ENCODE assay signal across 8 cellular contexts in genomic region chr4:15654556-15655222, GRCh38. TPM values are rescaled to one million over a fixed set of nuclear protein-coding genes. Genes with fewer than 3 reads are reported as not detected.
DNase-seq lines count a peak whose midpoint lies in the region; ATAC-seq, FAIRE-seq and TF ChIP-seq lines count a peak whose summit lies in the region.

No MANE protein-coding gene starts in this region.

- FAIRE-seq in H54 (lab: Jason Lieb, UNC), result no peak

- TF ChIP-seq CTCF in GM12865 (IDR thresholded peaks at IDR 0.05; ENCODE audit: insufficient read depth, low read depth, low read length, missing control alignments) (no peak), endothelial cell (IDR thresholded peaks at IDR 0.05; ENCODE audit: unreplicated experiment) (no peak)

- H3K27ac Mint-ChIP-seq in endothelial cell (ENCODE audit: unreplicated experiment), result peak overlapping the region; percentile 89
- H3K27ac Mint-ChIP-seq in stimulated activated effector memory CD8-positive, alpha-beta T cell treated with anti-CD3 and anti-CD28 coated beads, Interleukin-12 subunit alpha, Interleukin-12 subunit beta, amount 100 ng/mL, for 72 hours, result peak overlapping the region; percentile 95

- no peaks in the 10 kb centered on the region for H3K36me3 Mint-ChIP-seq in endothelial cell (ENCODE audit: low read depth, unreplicated experiment)
- H3K36me3 Mint-ChIP-seq in stimulated activated effector memory CD8-positive, alpha-beta T cell treated with anti-CD3 and anti-CD28 coated beads, Interleukin-12 subunit alpha, Interleukin-12 subunit beta, amount 100 ng/mL, for 72 hours, result peaks cover 22% of the 10 kb centered on the region

- no peak for DNase-seq in GM12865 (ENCODE audit: low read depth)
- DNase-seq in H54 (ENCODE audit: insufficient read length, low spot score), result peak; percentile 3
- DNase-seq in LHCN-M2 (ENCODE audit: low read depth), result peak; percentile 43
- peak; percentile 27 for DNase-seq in activated CD4-positive, alpha-beta T cell treated with anti-CD3 and anti-CD28 coated beads, Interleukin-2, amount 50 U/mL, for 1 hour
- peak; percentile 49 for DNase-seq in endothelial cell (ENCODE audit: low spot score)
- DNase-seq in mucosa of gallbladder (ENCODE audit: low spot score), result peak; percentile 41
- DNase-seq in stimulated activated effector memory CD8-positive, alpha-beta T cell treated with anti-CD3 and anti-CD28 coated beads, Interleukin-12 subunit alpha, Interleukin-12 subunit beta, amount 100 ng/mL, for 72 hours (ENCODE audit: low spot score in 2 of 2), result peak in 1 of 2 donors; percentile 75
- no peak for DNase-seq in DMS53 (lab: John Stamatoyannopoulos, UW)

- peak overlapping the region; percentile 99 for H3K4me3 Mint-ChIP-seq in endothelial cell (ENCODE audit: unreplicated experiment)
- peak overlapping the region; percentile 96 for H3K4me3 Mint-ChIP-seq in stimulated activated effector memory CD8-positive, alpha-beta T cell treated with anti-CD3 and anti-CD28 coated beads, Interleukin-12 subunit alpha, Interleukin-12 subunit beta, amount 100 ng/mL, for 72 hours

- peak overlapping the region; percentile 97 for H3K4me3 ChIP-seq in GM12865 (ENCODE audit: low read depth, low read length)

- H3K27me3 Mint-ChIP-seq in endothelial cell (ENCODE audit: unreplicated experiment), result peaks cover 13% of the 10 kb centered on the region

- H3K4me1 Mint-ChIP-seq in endothelial cell (ENCODE audit: unreplicated experiment), result peaks cover 33% of the 10 kb centered on the region
- peaks cover 48% of the 10 kb centered on the region for H3K4me1 Mint-ChIP-seq in stimulated activated effector memory CD8-positive, alpha-beta T cell treated with anti-CD3 and anti-CD28 coated beads, Interleukin-12 subunit alpha, Interleukin-12 subunit beta, amount 100 ng/mL, for 72 hours

- ATAC-seq in stimulated activated effector memory CD8-positive, alpha-beta T cell treated with anti-CD3 and anti-CD28 coated beads, Interleukin-12 subunit alpha, Interleukin-12 subunit beta, amount 100 ng/mL, for 72 hours, result peak; percentile 72

- TF ChIP-seq POLR2A in H54 (IDR thresholded peaks at IDR 0.05; ENCODE audit: low read depth, low read length), result no peak

- no peaks in the 10 kb centered on the region for H3K9me3 Mint-ChIP-seq in endothelial cell (ENCODE audit: unreplicated experiment)
- H3K9me3 Mint-ChIP-seq in stimulated activated effector memory CD8-positive, alpha-beta T cell treated with anti-CD3 and anti-CD28 coated beads, Interleukin-12 subunit alpha, Interleukin-12 subunit beta, amount 100 ng/mL, for 72 hours, result no peaks in the 10 kb centered on the region

RNA-seq across cellular contexts. Expression of gene FBXL5, which starts 0.5 kb away (rescaled TPM):
- total RNA-seq in LHCN-M2 (2014; rRNA removed) (165 and 167 TPM in 2 replicates), endothelial cell (ENCODE audit: unreplicated experiment) (60.6 TPM), mucosa of gallbladder (93.5 TPM)
- 65.0 TPM for polyA plus RNA-seq in LHCN-M2 (2012)

RNA-seq across cellular contexts. Expression of gene FAM200B, which starts 26.9 kb away (rescaled TPM):
- total RNA-seq in LHCN-M2 (2014; rRNA removed) (53.0 and 59.3 TPM in 2 replicates), endothelial cell (ENCODE audit: unreplicated experiment) (22.8 TPM), mucosa of gallbladder (33.9 TPM)
- polyA plus RNA-seq in LHCN-M2 (2012), result 96.7 TPM

RNA-seq across cellular contexts. Expression of gene BST1, which starts 48.2 kb away (rescaled TPM):
- total RNA-seq in LHCN-M2 (2014; rRNA removed) (1.0 and 2.2 TPM in 2 replicates), endothelial cell (ENCODE audit: unreplicated experiment) (12.6 TPM), mucosa of gallbladder (12.7 TPM)
- polyA plus RNA-seq in LHCN-M2 (2012), result 6.0 TPM

Comparison
In these comparisons a context has a peak if more than half of its experiments do, and no peak if none do; other contexts are left out.
1. DNase-seq: peak in H54 (single experiment), LHCN-M2 (single experiment), activated CD4-positive, alpha-beta T cell treated with anti-CD3 and anti-CD28 coated beads, Interleukin-2, amount 50 U/mL, for 1 hour (single experiment), endothelial cell (single experiment) and mucosa of gallbladder (single experiment); none in GM12865 (single experiment) and DMS53 (single experiment).